Comparison of ENCODE assay signal across 18 cellular contexts in the genomic region with DNA sequence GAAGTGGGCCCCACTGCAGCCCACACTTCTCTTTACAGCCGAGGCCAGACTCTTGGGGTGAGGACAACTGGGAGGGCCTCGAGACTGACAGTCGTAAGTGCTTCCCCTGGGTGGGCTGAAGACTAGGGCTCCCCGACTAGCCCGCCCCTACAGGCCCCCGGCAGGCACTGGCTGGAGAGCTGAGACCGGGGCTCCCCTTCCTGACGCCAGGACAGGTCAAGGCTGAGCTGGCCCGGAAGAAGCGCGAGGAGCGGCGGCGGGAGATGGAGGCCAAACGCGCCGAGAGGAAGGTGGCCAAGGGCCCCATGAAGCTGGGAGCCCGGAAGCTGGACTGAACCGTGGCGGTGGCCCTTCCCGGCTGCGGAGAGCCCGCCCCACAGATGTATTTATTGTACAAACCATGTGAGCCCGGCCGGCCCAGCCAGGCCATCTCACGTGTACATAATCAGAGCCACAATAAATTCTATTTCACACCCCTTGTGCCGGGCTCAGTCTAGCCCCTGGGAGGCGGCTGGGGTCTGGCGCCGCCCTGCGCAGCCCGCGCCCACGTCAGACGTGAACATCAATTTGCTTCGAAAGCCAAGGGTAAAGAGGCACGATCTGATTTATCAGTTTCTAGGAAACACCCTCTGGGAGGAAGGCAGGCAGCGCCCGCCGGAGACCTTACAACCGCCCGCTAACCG. TPM values are rescaled to one million over a fixed set of nuclear protein-coding genes. Genes with fewer than 3 reads are reported as not detected.
DNase-seq lines count a peak whose midpoint lies in the region; ATAC-seq, FAIRE-seq and TF ChIP-seq lines count a peak whose summit lies in the region.
"Had no signal": no experiment of that assay in that cellular context is flagged by ENCODE, and none has a peak within 500 bp of the region (broad histone marks: within the 10 kb centered on the region; RNA-seq: fewer than 3 reads in every experiment).

No MANE protein-coding gene starts in this region.

- TF ChIP-seq POLR2A in endothelial cell of umbilical vein (IDR thresholded peaks at IDR 0.05; ENCODE audit: low read depth, low read length), result no peak

- H3K9me2 ChIP-seq in PC-3 (replicated peaks; ENCODE audit: low read length), result no peaks in the 10 kb centered on the region

- H3K4me1 ChIP-seq in PC-3 (ENCODE audit: insufficient read depth, low read length), result peaks cover 19% of the 10 kb centered on the region
- peaks cover 6% of the 10 kb centered on the region for H3K4me1 ChIP-seq in endothelial cell of umbilical vein (ENCODE audit: control insufficient read depth, extremely low read depth, insufficient read depth, low read length)
- H3K4me1 ChIP-seq in smooth muscle cell (ENCODE audit: low read depth), result peaks cover 11% of the 10 kb centered on the region

- H3F3A ChIP-seq in PC-3 (ENCODE audit: low read length, unreplicated experiment) (no peaks in the 10 kb centered on the region), smooth muscle cell (ENCODE audit: low read depth) (peaks cover 25% of the 10 kb centered on the region)

- dilution Hi-C loops in endothelial cell of umbilical vein (cut with MboI; ENCODE audit: extremely low pct_ligation_motif_present, low sequenced_read_pairs), result no loop called here

- BruUV-seq in PC-3 (replicated peaks; lab: Mats Ljungman, UMichigan) (TSS peak; percentile 32), endothelial cell of umbilical vein (replicated peaks; lab: Mats Ljungman, UMichigan) (TSS peak; percentile 66)

- H3K4me2 ChIP-seq in PC-3 (ENCODE audit: low read length) (no peak overlapping the region), endothelial cell of umbilical vein (ENCODE audit: insufficient read depth, low read length) (no peak overlapping the region), smooth muscle cell (peak overlapping the region; percentile 83)

- whole genome bisulfite sequencing in smooth muscle cell (ENCODE audit: low lambda C conversion rate), result 88% methylated on average over 43 of the region's 43 CpGs

- H3K4me3 Mint-ChIP-seq in activated T-cell treated with anti-CD3 and anti-CD28 coated beads, Interleukin-2, amount 50 U/mL, for 24 hours, result peak overlapping the region; percentile 47

- H3K9ac ChIP-seq in PC-3 (ENCODE audit: low read length) (no peak overlapping the region), endothelial cell of umbilical vein (replicated peaks; ENCODE audit: extremely low read depth, insufficient read depth, low read length) (no peak overlapping the region), smooth muscle cell (ENCODE audit: low read depth) (no peak overlapping the region)

- H3K4me3 ChIP-seq in PC-3 (ENCODE audit: low read length), result no peak overlapping the region
- H3K4me3 ChIP-seq in endothelial cell of umbilical vein (replicated peaks in 1 of 3; ENCODE audit: insufficient read depth in 1 of 3, low read depth in 1 of 3, low read length in 3 of 3), result no peak overlapping the region
- no peak overlapping the region for H3K4me3 ChIP-seq in smooth muscle cell
- H3K4me3 ChIP-seq: cardiac muscle cell, left lung, MG63, upper lobe of left lung had no signal

- peaks cover 59% of the 10 kb centered on the region for H3K36me3 Mint-ChIP-seq in activated T-cell treated with anti-CD3 and anti-CD28 coated beads, Interleukin-2, amount 50 U/mL, for 24 hours (ENCODE audit: low read depth)

- H3K27me3 Mint-ChIP-seq in activated T-cell treated with anti-CD3 and anti-CD28 coated beads, Interleukin-2, amount 50 U/mL, for 24 hours, result no peaks in the 10 kb centered on the region

- H3K27ac Mint-ChIP-seq in activated T-cell treated with anti-CD3 and anti-CD28 coated beads, Interleukin-2, amount 50 U/mL, for 24 hours, result peak overlapping the region; percentile 72

- no peaks in the 10 kb centered on the region for H3K9me3 Mint-ChIP-seq in activated T-cell treated with anti-CD3 and anti-CD28 coated beads, Interleukin-2, amount 50 U/mL, for 24 hours

- intact Hi-C loops in PC-3 (cut with micrococcal nuclease), result no loop called here
- intact Hi-C loops in endothelial cell of umbilical vein (cut with micrococcal nuclease), result no loop called here

- H3K27ac ChIP-seq in PC-3 (ENCODE audit: low read length) (no peak overlapping the region), endothelial cell of umbilical vein (ENCODE audit: insufficient read depth, low read depth, low read length) (no peak overlapping the region), smooth muscle cell (ENCODE audit: low read depth) (no peak overlapping the region)
- H3K27ac ChIP-seq: cardiac muscle cell, epithelial cell of prostate, HL-60, left lung, neutrophil, upper lobe of left lung had no signal

- peaks cover 19% of the 10 kb centered on the region for H3K4me1 Mint-ChIP-seq in activated T-cell treated with anti-CD3 and anti-CD28 coated beads, Interleukin-2, amount 50 U/mL, for 24 hours (ENCODE audit: low read depth)

- H3K27me3 ChIP-seq in PC-3 (ENCODE audit: low read length) (no peaks in the 10 kb centered on the region), endothelial cell of umbilical vein (ENCODE audit: control insufficient read depth in 2 of 2, insufficient read depth in 2 of 2, low read length in 2 of 2) (no peaks in the 10 kb centered on the region), smooth muscle cell (ENCODE audit: low read depth) (no peaks in the 10 kb centered on the region)
- H3K27me3 ChIP-seq: left lung, MG63, upper lobe of left lung had no signal

- peaks cover 19% of the 10 kb centered on the region; the same call in 1 of the 2 replicates for H3K36me3 ChIP-seq in PC-3 (ENCODE audit: low read depth, low read length)
- peaks cover 3 to 29% of the 10 kb centered on the region in 2 experiments for H3K36me3 ChIP-seq in endothelial cell of umbilical vein (ENCODE audit: control insufficient read depth in 2 of 2, extremely low read depth in 1 of 2, insufficient read depth in 2 of 2, low read length in 2 of 2)
- no peaks in the 10 kb centered on the region for H3K36me3 ChIP-seq in smooth muscle cell (ENCODE audit: low read depth)

- no peaks in the 10 kb centered on the region for H3K9me3 ChIP-seq in PC-3 (ENCODE audit: low read length)
- no peaks in the 10 kb centered on the region for H3K9me3 ChIP-seq in endothelial cell of umbilical vein (replicated peaks; ENCODE audit: control insufficient read depth, insufficient read depth, low read length)
- no peaks in the 10 kb centered on the region for H3K9me3 ChIP-seq in smooth muscle cell (replicated peaks; ENCODE audit: low read depth)
- H3K9me3 ChIP-seq: left lung, MG63, neutrophil, upper lobe of left lung had no signal

- no peaks in the 10 kb centered on the region for H3K9me1 ChIP-seq in endothelial cell of umbilical vein (replicated peaks; ENCODE audit: control insufficient read depth, extremely low read depth, insufficient read depth, low read length)

- H4K20me1 ChIP-seq in PC-3 (ENCODE audit: low read length) (no peaks in the 10 kb centered on the region), endothelial cell of umbilical vein (replicated peaks; ENCODE audit: control insufficient read depth, extremely low read depth, insufficient read depth, low read length) (no peaks in the 10 kb centered on the region), smooth muscle cell (ENCODE audit: low read depth) (peaks cover 65% of the 10 kb centered on the region)

- no peak for ATAC-seq in PC-3
- ATAC-seq: left lung had no signal

- H3K79me2 ChIP-seq in PC-3 (ENCODE audit: low read length), result 0 out of 2 replicates have a peak, but pooled peaks cover 5% of the 10 kb centered on the region
- H3K79me2 ChIP-seq in endothelial cell of umbilical vein (ENCODE audit: control insufficient read depth, insufficient read depth, low read length), result no peaks in the 10 kb centered on the region
- H3K79me2 ChIP-seq in smooth muscle cell (ENCODE audit: low read depth), result no peaks in the 10 kb centered on the region

- POLR2A ChIA-PET in PC-3 (lab: Charles Lee; ENCODE audit: unreplicated experiment) (interaction anchor here (0.6 kb wide), 1 partner anchor 38 kb away, joined by 4 read pairs; no protein-coding TSS in a partner anchor), endothelial cell of umbilical vein (lab: Charles Lee) (interaction anchor here (0.6 to 1.1 kb wide), 2 partner anchors 50 to 155 kb away, joined by 3 to 4 read pairs; no protein-coding TSS in a partner anchor)

- no peak for TF ChIP-seq CTCF in PC-3 (conservative IDR thresholded peaks at IDR 0.05; ENCODE audit: low read depth, low read length)
- TF ChIP-seq CTCF in endothelial cell of umbilical vein (IDR thresholded peaks at IDR 0.05; ENCODE audit: extremely low read depth in 1 of 2, insufficient read depth in 1 of 2, low read depth in 1 of 2, low read length in 2 of 2), result no peak
- no peak for TF ChIP-seq CTCF in smooth muscle cell (IDR thresholded peaks at IDR 0.05; ENCODE audit: borderline replicate concordance, insufficient read depth, poor library complexity, severe bottlenecking)

- CTCF ChIA-PET in PC-3 (lab: Charles Lee) (no interaction called here), endothelial cell of umbilical vein (lab: Charles Lee) (interaction anchor here (1.0 to 6.1 kb wide), 4 partner anchors 22 to 52 kb away, joined by 5 to 206 read pairs (median 30); a partner anchor contains a TSS)

- no peak for DNase-seq in activated T-cell treated with anti-CD3 and anti-CD28 coated beads, Interleukin-2, amount 50 U/mL, for 24 hours
- no peak for DNase-seq in activated T-cell treated with anti-CD3 and anti-CD28 coated beads for 4 hours
- DNase-seq in PC-3, result no peak
- no peak for DNase-seq in endothelial cell of umbilical vein (ENCODE audit: low read depth, low spot score)
- no peak for DNase-seq in smooth muscle cell (lab: John Stamatoyannopoulos, UW; ENCODE audit: unreplicated experiment)
- DNase-seq in GM19238 (ENCODE audit: insufficient read length, low spot score), result no peak
- no peak for DNase-seq in mesenteric fat pad (ENCODE audit: low spot score)
- DNase-seq in T-helper 9 cell, result no peak
- DNase-seq: activated CD4-positive, alpha-beta T cell treated with anti-CD3 and anti-CD28 coated beads, Interleukin-2, amount 50 U/mL, for 1 hour; DMS79 treated with DMSO at 0.1 percent for 48 hours; left lung; MG63 had no signal

- H2AFZ ChIP-seq in PC-3 (ENCODE audit: low read length) (no peak overlapping the region), endothelial cell of umbilical vein (ENCODE audit: low read depth, low read length) (no peak overlapping the region), smooth muscle cell (ENCODE audit: low read depth) (no peak overlapping the region)

- no peak for FAIRE-seq in endothelial cell of umbilical vein (lab: Jason Lieb, UNC)
- FAIRE-seq: GM12891 had no signal

RNA-seq across cellular contexts. Expression of a gene that starts 13.5 kb away (rescaled TPM):
- total RNA-seq in PC-3 (2014; rRNA removed) (201 and 262 TPM in 2 replicates), endothelial cell of umbilical vein (88.2 and 88.7 TPM in 2 replicates), smooth muscle cell (66.6 and 90.8 TPM in 2 replicates), mesenteric fat pad (87.0 TPM)
- polyA plus RNA-seq in endothelial cell of umbilical vein (126 and 153 TPM in 2 replicates), smooth muscle cell (108 and 123 TPM in 2 replicates)
- polyA plus RNA-seq in endothelial cell of umbilical vein (2011; cell fraction: cytosol; rRNA removed), result 95.1 and 111 TPM in 2 replicates
- 143 and 176 TPM in 2 replicates for polyA plus RNA-seq in endothelial cell of umbilical vein (2011; cell fraction: nucleus; rRNA removed)
- 53.3 and 68.2 TPM in 2 replicates for polyA plus RNA-seq in endothelial cell of umbilical vein (2012)
- 50.9 and 74.3 TPM in 2 replicates for polyA minus RNA-seq in endothelial cell of umbilical vein
- polyA minus RNA-seq in endothelial cell of umbilical vein (2011; cell fraction: cytosol; rRNA and poly(A)+ RNA removed), result 57.2 TPM
- polyA minus RNA-seq in endothelial cell of umbilical vein (2011; cell fraction: nucleus; rRNA and poly(A)+ RNA removed), result 38.2 and 51.4 TPM in 2 replicates

RNA-seq across cellular contexts. Expression of a gene that starts 19.8 kb away (rescaled TPM):
- 197 and 233 TPM in 2 replicates for total RNA-seq in PC-3 (2014; rRNA removed)
- 120 and 121 TPM in 2 replicates for total RNA-seq in endothelial cell of umbilical vein
- 209 and 225 TPM in 2 replicates for polyA plus RNA-seq in endothelial cell of umbilical vein
- polyA plus RNA-seq in endothelial cell of umbilical vein (2011; cell fraction: cytosol; rRNA removed), result 92.6 and 135 TPM in 2 replicates
- polyA plus RNA-seq in endothelial cell of umbilical vein (2011; cell fraction: nucleus; rRNA removed), result 799 and 904 TPM in 2 replicates
- 108 and 232 TPM in 2 replicates for polyA plus RNA-seq in endothelial cell of umbilical vein (2012)
- polyA minus RNA-seq in endothelial cell of umbilical vein, result 44.1 and 70.6 TPM in 2 replicates
- 8.5 TPM for polyA minus RNA-seq in endothelial cell of umbilical vein (2011; cell fraction: cytosol; rRNA and poly(A)+ RNA removed)
- 104 and 152 TPM in 2 replicates for polyA minus RNA-seq in endothelial cell of umbilical vein (2011; cell fraction: nucleus; rRNA and poly(A)+ RNA removed)
- total RNA-seq in smooth muscle cell, result 33.6 TPM in 2 replicates
- 46.4 and 53.9 TPM in 2 replicates for polyA plus RNA-seq in smooth muscle cell
- 91.9 TPM for total RNA-seq in mesenteric fat pad

RNA-seq across cellular contexts. Expression of a gene that starts 31.9 kb away (rescaled TPM):
- total RNA-seq in PC-3 (2014; rRNA removed) (126 and 206 TPM in 2 replicates), endothelial cell of umbilical vein (40.8 and 46.9 TPM in 2 replicates), smooth muscle cell (45.9 and 55.5 TPM in 2 replicates), mesenteric fat pad (34.9 TPM)
- polyA plus RNA-seq in endothelial cell of umbilical vein (96.2 and 96.7 TPM in 2 replicates), smooth muscle cell (105 and 108 TPM in 2 replicates)
- polyA plus RNA-seq in endothelial cell of umbilical vein (2011; cell fraction: cytosol; rRNA removed), result 73.6 and 74.5 TPM in 2 replicates
- 50.6 TPM in 2 replicates for polyA plus RNA-seq in endothelial cell of umbilical vein (2011; cell fraction: nucleus; rRNA removed)
- 93.2 and 99.8 TPM in 2 replicates for polyA plus RNA-seq in endothelial cell of umbilical vein (2012)
- polyA minus RNA-seq in endothelial cell of umbilical vein, result 11.3 and 14.6 TPM in 2 replicates
- 27.7 TPM for polyA minus RNA-seq in endothelial cell of umbilical vein (2011; cell fraction: cytosol; rRNA and poly(A)+ RNA removed)
- polyA minus RNA-seq in endothelial cell of umbilical vein (2011; cell fraction: nucleus; rRNA and poly(A)+ RNA removed), result 14.4 and 33.5 TPM in 2 replicates

RNA-seq across cellular contexts. Expression of a gene that starts 34.0 kb away (rescaled TPM):
- 76.3 and 87.7 TPM in 2 replicates for total RNA-seq in PC-3 (2014; rRNA removed)
- 63.1 and 63.8 TPM in 2 replicates for total RNA-seq in endothelial cell of umbilical vein
- polyA plus RNA-seq in endothelial cell of umbilical vein, result 153 and 193 TPM in 2 replicates
- polyA plus RNA-seq in endothelial cell of umbilical vein (2011; cell fraction: cytosol; rRNA removed), result 57.2 and 80.4 TPM in 2 replicates
- 31.0 and 31.4 TPM in 2 replicates for polyA plus RNA-seq in endothelial cell of umbilical vein (2011; cell fraction: nucleus; rRNA removed)
- polyA plus RNA-seq in endothelial cell of umbilical vein (2012), result 44.3 and 64.1 TPM in 2 replicates
- 30.8 and 35.3 TPM in 2 replicates for polyA minus RNA-seq in endothelial cell of umbilical vein
- polyA minus RNA-seq in endothelial cell of umbilical vein (2011; cell fraction: cytosol; rRNA and poly(A)+ RNA removed), result 10.7 TPM
- polyA minus RNA-seq in endothelial cell of umbilical vein (2011; cell fraction: nucleus; rRNA and poly(A)+ RNA removed), result 15.6 and 20.3 TPM in 2 replicates
- total RNA-seq in smooth muscle cell, result 51.4 and 63.9 TPM in 2 replicates
- 174 TPM in 2 replicates for polyA plus RNA-seq in smooth muscle cell
- 37.4 TPM for total RNA-seq in mesenteric fat pad

RNA-seq across cellular contexts. Expression of a gene that starts 37.5 kb away (rescaled TPM):
- 126 and 200 TPM in 2 replicates for total RNA-seq in PC-3 (2014; rRNA removed)
- total RNA-seq in endothelial cell of umbilical vein, result 18.8 and 19.7 TPM in 2 replicates
- polyA plus RNA-seq in endothelial cell of umbilical vein, result 12.7 and 18.5 TPM in 2 replicates
- polyA plus RNA-seq in endothelial cell of umbilical vein (2011; cell fraction: cytosol; rRNA removed), result 7.1 and 11.1 TPM in 2 replicates
- polyA plus RNA-seq in endothelial cell of umbilical vein (2011; cell fraction: nucleus; rRNA removed), result 29.6 and 32.5 TPM in 2 replicates
- polyA plus RNA-seq in endothelial cell of umbilical vein (2012), result 14.2 and 20.1 TPM in 2 replicates
- 8.6 and 12.0 TPM in 2 replicates for polyA minus RNA-seq in endothelial cell of umbilical vein
- polyA minus RNA-seq in endothelial cell of umbilical vein (2011; cell fraction: cytosol; rRNA and poly(A)+ RNA removed), result 64.3 TPM
- polyA minus RNA-seq in endothelial cell of umbilical vein (2011; cell fraction: nucleus; rRNA and poly(A)+ RNA removed), result 7.8 and 11.2 TPM in 2 replicates
- 5.1 and 14.0 TPM in 2 replicates for total RNA-seq in smooth muscle cell
- 28.4 and 29.5 TPM in 2 replicates for polyA plus RNA-seq in smooth muscle cell
- total RNA-seq in mesenteric fat pad, result 78.6 TPM
